In genomic region chr11:125494601-125494986, GRCh38 we compare ENCODE assay signal across 10 cellular contexts. TPM values are rescaled to one million over a fixed set of nuclear protein-coding genes. Genes with fewer than 3 reads are reported as not detected.
DNase-seq lines count a peak whose midpoint lies in the region; ATAC-seq, FAIRE-seq and TF ChIP-seq lines count a peak whose summit lies in the region.
"Had no signal": no experiment of that assay in that cellular context is flagged by ENCODE, and none has a peak within 500 bp of the region (broad histone marks: within the 10 kb centered on the region; RNA-seq: fewer than 3 reads in every experiment).

No MANE protein-coding gene starts in this region.

- no peak for TF ChIP-seq EP300 in K562 (IDR thresholded peaks at IDR 0.05; ENCODE audit: low read length)
- TF ChIP-seq EP300 in suprapubic skin (IDR thresholded peaks at IDR 0.05), result no peak

- peak; percentile 55 for DNase-seq in activated CD8-positive, alpha-beta memory T cell treated with anti-CD3 and anti-CD28 coated beads, Interleukin-2, amount 50 U/mL, for 48 hours
- DNase-seq in activated CD8-positive, alpha-beta memory T cell treated with anti-CD3 and anti-CD28 coated beads, Interleukin-2, amount 50 U/mL, for 4 hours, result no peak
- DNase-seq in K562 (ENCODE audit: extremely low read depth in 1 of 4, low spot score in 3 of 4) (no peak), kidney epithelial cell (ENCODE audit: low read depth) (no peak), suprapubic skin (ENCODE audit: low spot score in 2 of 2) (no peak), SW480 (ENCODE audit: low spot score) (no peak), SKM-1 treated with dmso at 0.1 percent for 144 hours (lab: John Stamatoyannopoulos, UW; ENCODE audit: unreplicated experiment) (no peak)
- no peak for DNase-seq in stimulated activated naive CD4-positive, alpha-beta T cell treated with Interleukin-2 at 50 U/mL for 16 hours (lab: John Stamatoyannopoulos, UW)

- H3K4me3 ChIP-seq in K562 (no peak overlapping the region), kidney epithelial cell (ENCODE audit: low read depth, low read length) (peak overlapping the region; percentile 60), suprapubic skin (peak overlapping the region; percentile 61)

- H3K4me1 ChIP-seq in K562 (replicated peaks in 1 of 2; ENCODE audit: control insufficient read depth in 2 of 2, insufficient read depth in 2 of 2, low read length in 2 of 2), result peaks cover 2 to 18% of the 10 kb centered on the region in 2 experiments; a peak in 2 of 5 replicates
- peaks cover 20% of the 10 kb centered on the region for H3K4me1 ChIP-seq in suprapubic skin

- H3K79me2 ChIP-seq in K562 (ENCODE audit: control insufficient read depth, insufficient read depth, low read length), result no peaks in the 10 kb centered on the region

- no peaks in the 10 kb centered on the region for H4K20me1 ChIP-seq in K562 (replicated peaks; ENCODE audit: control insufficient read depth, insufficient read depth, low read length)

- TF ChIP-seq POLR2A in K562 (conservative IDR thresholded peaks at IDR 0.05), result no peak
- no peak for TF ChIP-seq POLR2A in suprapubic skin (IDR thresholded peaks at IDR 0.05)

- H3K9me3 ChIP-seq in K562 (replicated peaks; ENCODE audit: control insufficient read depth, insufficient read depth, low read depth, low read length) (no peaks in the 10 kb centered on the region), suprapubic skin (no peaks in the 10 kb centered on the region)
- H3K9me3 ChIP-seq: neutrophil had no signal

- no peaks in the 10 kb centered on the region for H3K36me3 ChIP-seq in K562 (ENCODE audit: control insufficient read depth, insufficient read depth, low read length)
- no peaks in the 10 kb centered on the region for H3K36me3 ChIP-seq in kidney epithelial cell (ENCODE audit: control insufficient read depth, insufficient read depth, low read length)
- no peaks in the 10 kb centered on the region for H3K36me3 ChIP-seq in suprapubic skin
- H3K36me3 ChIP-seq: neutrophil had no signal

- POLR2A ChIA-PET in K562 (lab: Yijun Ruan, JAX), result interaction anchor here (0.5 kb wide), 1 partner anchor 26 kb away, joined by 4 read pairs; no protein-coding TSS in a partner anchor

- H3K9me1 ChIP-seq in K562 (ENCODE audit: control insufficient read depth, insufficient read depth, low read length), result no peaks in the 10 kb centered on the region

- H2AFZ ChIP-seq in K562 (ENCODE audit: low read depth, low read length), result no peak overlapping the region

- H3K4me2 ChIP-seq in K562 (ENCODE audit: insufficient read depth, low read length), result no peak overlapping the region

- no peak for TF ChIP-seq RAD21 in K562 (CRISPR knock-in tag; conservative IDR thresholded peaks at IDR 0.05 in 1 of 2, IDR thresholded peaks at IDR 0.05 in 1 of 2)

- CTCF ChIA-PET in K562 (lab: Yijun Ruan, JAX; ENCODE audit: low intra/inter-chr PET ratio), result no interaction called here

- in situ Hi-C loops in K562 (cut with MboI), result no loop called here

- no peak for FAIRE-seq in K562 (lab: Jason Lieb, UNC)

- H3K27ac ChIP-seq in K562 (ENCODE audit: extremely low read depth, low read depth, low read length) (no peak overlapping the region), suprapubic skin (no peak overlapping the region)
- H3K27ac ChIP-seq: C4-2B, neutrophil had no signal

- no peak for TF ChIP-seq CTCF in K562 (IDR thresholded peaks at IDR 0.05 in 2 of 3, conservative IDR thresholded peaks at IDR 0.05 in 1 of 3; ENCODE audit: insufficient read depth in 2 of 3, low read depth in 1 of 3, low read length in 3 of 3)
- TF ChIP-seq CTCF in kidney epithelial cell (IDR thresholded peaks at IDR 0.05; ENCODE audit: insufficient read depth, low read length, poor library complexity, severe bottlenecking), result no peak
- TF ChIP-seq CTCF in suprapubic skin (IDR thresholded peaks at IDR 0.05), result no peak

- TSS peak; percentile 47 for BruUV-seq in K562 (replicated peaks; lab: Mats Ljungman, UMichigan)

- ATAC-seq in K562, result no peak

- 91% methylated on average over 15 of the region's 16 CpGs for WGBS in K562 (ENCODE audit: insufficient coverage, low coverage, missing lambda C conversion rate)
- 22% methylated on average over 16 of the region's 16 CpGs for WGBS in suprapubic skin

- H3K27me3 ChIP-seq in K562 (ENCODE audit: control insufficient read depth in 2 of 2, insufficient read depth in 2 of 2, low read length in 2 of 2) (no peaks in the 10 kb centered on the region), kidney epithelial cell (ENCODE audit: control insufficient read depth, insufficient read depth, low read length) (no peaks in the 10 kb centered on the region), suprapubic skin (peaks cover 17% of the 10 kb centered on the region)

- H3K9ac ChIP-seq in K562 (ENCODE audit: insufficient read depth in 1 of 2, low read depth in 2 of 2, low read length in 2 of 2), result no peak overlapping the region

- intact Hi-C loops in K562 (cut with micrococcal nuclease), result no loop called here

TF ChIP-seq in K562, 482 proteins besides CTCF, POLR2A, EP300 and RAD21 (continues in another document):
- no peak for TF ChIP-seq C11orf30 (IDR thresholded peaks at IDR 0.05; ENCODE audit: low read depth)
- TF ChIP-seq, protein P1, sequence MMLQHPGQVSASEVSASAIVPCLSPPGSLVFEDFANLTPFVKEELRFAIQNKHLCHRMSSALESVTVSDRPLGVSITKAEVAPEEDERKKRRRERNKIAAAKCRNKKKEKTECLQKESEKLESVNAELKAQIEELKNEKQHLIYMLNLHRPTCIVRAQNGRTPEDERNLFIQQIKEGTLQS (IDR thresholded peaks at IDR 0.05), result no peak
- TF ChIP-seq, protein P1 (CRISPR knock-in tag; conservative IDR thresholded peaks at IDR 0.05), result no peak
- TF ChIP-seq SRF (CRISPR knock-in tag; IDR thresholded peaks at IDR 0.05), result no peak
- TF ChIP-seq ZNF518B (CRISPR knock-in tag; IDR thresholded peaks at IDR 0.05), result no peak
- no peak for TF ChIP-seq SAP30 (IDR thresholded peaks at IDR 0.05; ENCODE audit: borderline replicate concordance, insufficient read depth, low read depth, low read length, poor library complexity, severe bottlenecking)
- no peak for TF ChIP-seq MEF2D (tag; conservative IDR thresholded peaks at IDR 0.05; ENCODE audit: low read depth)
- no peak for TF ChIP-seq DACH1 (IDR thresholded peaks at IDR 0.05; ENCODE audit: partially characterized antibody)
- TF ChIP-seq XRCC4 (IDR thresholded peaks at IDR 0.05; ENCODE audit: extremely low read depth, insufficient read depth, insufficient read length), result no peak
- no peak for TF ChIP-seq HMGN3 (IDR thresholded peaks at IDR 0.05; ENCODE audit: borderline replicate concordance, extremely low read depth, insufficient read length, low read depth, low read length)

RNA-seq across cellular contexts. Expression of gene FEZ1, which starts 1.5 kb away (rescaled TPM):
- 4.1 and 5.5 TPM in 2 replicates for total RNA-seq in K562 (2011; cell fraction: chromatin; rRNA removed; ENCODE audit: low replicate concordance)
- 1.3 and 1.6 TPM in 2 replicates for total RNA-seq in K562 (2011; cell fraction: nucleolus; rRNA removed)
- total RNA-seq in K562 (2011; cell fraction: nucleoplasm; rRNA removed), result 5.9 and 6.2 TPM in 2 replicates
- 6.7 and 10.0 TPM in 2 replicates for total RNA-seq in K562 (2014; rRNA removed)
- 7.5 and 8.5 TPM in 2 replicates for total RNA-seq in K562 (2014; rRNA removed; fragmentation: Illumina TruSeq; extraction: Trizol)
- total RNA-seq in K562 (2015; rRNA removed; fragmentation: Illumina TruSeq; extraction: Trizol), result 8.1 and 8.8 TPM in 2 replicates
- total RNA-seq in K562 (2021), result 7.9 and 8.2 TPM in 2 replicates
- 10.6 and 13.0 TPM in 2 replicates for polyA plus RNA-seq in K562 (2011; rRNA removed)
- 7.9 and 11.9 TPM in 2 replicates for polyA plus RNA-seq in K562 (2011; cell fraction: cytosol; rRNA removed)
- polyA plus RNA-seq in K562 (2011; cell fraction: nucleus; rRNA removed), result 4.2 and 9.9 TPM in 2 replicates
- polyA plus RNA-seq in K562 (2012), result 11.3 and 11.6 TPM in 2 replicates
- 9.2 and 11.2 TPM in 2 replicates for polyA plus RNA-seq in K562 (2014; fragmentation: Illumina TruSeq; extraction: Trizol)
- 1 to 10 TPM; 4.6 to 5.1 TPM for polyA plus RNA-seq in K562 (2014; fragmentation: Nextera tagmentation; extraction: Ambion mirVana)
- polyA plus RNA-seq in K562 (2014; rRNA removed), result 6.6 and 9.2 TPM in 2 replicates
- 7.7 and 14.4 TPM in 2 replicates for polyA minus RNA-seq in K562 (2011; rRNA and poly(A)+ RNA removed)
- polyA minus RNA-seq in K562 (2011; cell fraction: cytosol; rRNA and poly(A)+ RNA removed), result 4.2 and 6.9 TPM in 2 replicates
- 0.94 and 4.2 TPM in 2 replicates for polyA minus RNA-seq in K562 (2011; cell fraction: nucleus; rRNA and poly(A)+ RNA removed)
- 46.1 and 48.7 TPM in 2 replicates for total RNA-seq in kidney epithelial cell
- total RNA-seq in suprapubic skin, result 10 to 100 TPM in 2 of 4 donors, 1 to 10 TPM in 2; 2.4 to 15.4 (median 9.8) TPM
